In genomic region chr16:88700322-88700635, GRCh38 we compare ENCODE assay signal across 12 cellular contexts. TPM values are rescaled to one million over a fixed set of nuclear protein-coding genes. Genes with fewer than 3 reads are reported as not detected.
A peak's percentile ranks its signal among the peaks of the same experiment; 100 is the strongest.
DNase-seq lines count a peak whose midpoint lies in the region; ATAC-seq, FAIRE-seq and TF ChIP-seq lines count a peak whose summit lies in the region.
"Had no signal": no experiment of that assay in that cellular context is flagged by ENCODE, and none has a peak within 500 bp of the region (broad histone marks: within the 10 kb centered on the region; RNA-seq: fewer than 3 reads in every experiment).

No MANE protein-coding gene starts in this region.

- H3K4me2 ChIP-seq in BLaER1 treated with 17β-estradiol and CSF1 and Interleukin-3, amounts not matched to agents 10 nM and 100 nM = peak overlapping the region; percentile 96 to 100 (median 99)
- no peak overlapping the region for H3K4me2 ChIP-seq in mesenchymal stem cell (ENCODE audit: low read length, poor library complexity, severe bottlenecking)

- WGBS in mesenchymal stem cell = 89% methylated on average over 14 of the region's 14 CpGs

- H2BK12ac ChIP-seq in mesenchymal stem cell (ENCODE audit: low read length in 2 of 2) = peak overlapping the region; percentile 44 to 99

- no peak overlapping the region for H2AFZ ChIP-seq in mesenchymal stem cell (ENCODE audit: low read depth, low read length)

- no peak for FAIRE-seq in H54 (lab: Jason Lieb, UNC)
- FAIRE-seq: keratinocyte had no signal

- peaks cover 28% of the 10 kb centered on the region for H3K79me1 ChIP-seq in mesenchymal stem cell (replicated peaks; ENCODE audit: low read length, poor library complexity, severe bottlenecking)

- no peak overlapping the region for H3K14ac ChIP-seq in mesenchymal stem cell (ENCODE audit: low read length in 2 of 2)

- peaks cover 30% of the 10 kb centered on the region for H3K36me3 Mint-ChIP-seq in activated naive CD8-positive, alpha-beta T cell treated with anti-CD3 and anti-CD28 coated beads, Interleukin-2, amount 10 ng/mL, durations not matched to agents 7 days and 5 days
- H3K36me3 Mint-ChIP-seq in chondrocyte (ENCODE audit: low read depth) = peaks cover 6% of the 10 kb centered on the region

- H3K4me1 Mint-ChIP-seq in activated naive CD8-positive, alpha-beta T cell treated with anti-CD3 and anti-CD28 coated beads, Interleukin-2, amount 10 ng/mL, durations not matched to agents 7 days and 5 days = peaks cover 28% of the 10 kb centered on the region
- peaks cover 26% of the 10 kb centered on the region for H3K4me1 Mint-ChIP-seq in chondrocyte (ENCODE audit: low read depth)

- H3K36me3 ChIP-seq in BLaER1 treated with 17β-estradiol and CSF1 and Interleukin-3, amounts not matched to agents 10 nM and 100 nM = peaks cover 6 to 65% (median 46%) of the 10 kb centered on the region in 11 experiments; a peak in 21 of 22 replicates
- peaks cover 24 to 67% of the 10 kb centered on the region in 2 experiments for H3K36me3 ChIP-seq in mesenchymal stem cell (ENCODE audit: control insufficient read depth in 1 of 2, insufficient read depth in 2 of 2, low read depth in 1 of 2, low read length in 2 of 2)

- H3K4me3 Mint-ChIP-seq in activated naive CD8-positive, alpha-beta T cell treated with anti-CD3 and anti-CD28 coated beads, Interleukin-2, amount 10 ng/mL, durations not matched to agents 7 days and 5 days = peak overlapping the region; percentile 96
- no peak overlapping the region for H3K4me3 Mint-ChIP-seq in chondrocyte (ENCODE audit: unreplicated experiment)

- peak overlapping the region; percentile 31 to 99 (median 94); a peak in 19 of 20 replicates for H3K4me3 ChIP-seq in BLaER1 treated with 17β-estradiol and CSF1 and Interleukin-3, amounts not matched to agents 10 nM and 100 nM
- no peak overlapping the region for H3K4me3 ChIP-seq in mesenchymal stem cell (ENCODE audit: insufficient read depth in 1 of 2, low read depth in 1 of 2, low read length in 2 of 2)
- H3K4me3 ChIP-seq: ovary had no signal

- peaks cover 80 to 98% (median 87%) of the 10 kb centered on the region in 10 experiments for H3K4me1 ChIP-seq in BLaER1 treated with 17β-estradiol and CSF1 and Interleukin-3, amounts not matched to agents 10 nM and 100 nM
- H3K4me1 ChIP-seq in mesenchymal stem cell (ENCODE audit: control insufficient read depth, insufficient read depth, low read depth, low read length) = peaks cover 30% of the 10 kb centered on the region

- peak overlapping the region in 10 of 11 experiments; percentile 85 to 97 (median 94); a peak in 20 of 22 replicates for H3K27ac ChIP-seq in BLaER1 treated with 17β-estradiol and CSF1 and Interleukin-3, amounts not matched to agents 10 nM and 100 nM
- no peak overlapping the region for H3K27ac ChIP-seq in mesenchymal stem cell (ENCODE audit: low read length, poor library complexity, severe bottlenecking)
- H3K27ac ChIP-seq: ovary had no signal

- peak overlapping the region; percentile 62 to 83 for H3K4ac ChIP-seq in mesenchymal stem cell (ENCODE audit: low read depth in 1 of 2, low read length in 2 of 2)

- no peaks in the 10 kb centered on the region for H3K27me3 Mint-ChIP-seq in activated naive CD8-positive, alpha-beta T cell treated with anti-CD3 and anti-CD28 coated beads, Interleukin-2, amount 10 ng/mL, durations not matched to agents 7 days and 5 days
- H3K27me3 Mint-ChIP-seq in chondrocyte (ENCODE audit: low read depth) = no peaks in the 10 kb centered on the region

- no peak overlapping the region for H3K23ac ChIP-seq in mesenchymal stem cell (ENCODE audit: low read length in 2 of 2)

- peak overlapping the region in 10 of 11 experiments; percentile 59 to 92 (median 86); a peak in 20 of 22 replicates for H3K9ac ChIP-seq in BLaER1 treated with 17β-estradiol and CSF1 and Interleukin-3, amounts not matched to agents 10 nM and 100 nM
- H3K9ac ChIP-seq in mesenchymal stem cell (ENCODE audit: low read length) = no peak overlapping the region

- H2AK5ac ChIP-seq in mesenchymal stem cell (ENCODE audit: low read length, severe bottlenecking) = no peak overlapping the region

- no peaks in the 10 kb centered on the region for H3K9me3 ChIP-seq in BLaER1 treated with 17β-estradiol and CSF1 and Interleukin-3, amounts not matched to agents 10 nM and 100 nM (replicated peaks in 1 of 11)
- H3K9me3 ChIP-seq in mesenchymal stem cell (ENCODE audit: control insufficient read depth, low read length) = no peaks in the 10 kb centered on the region
- H3K9me3 ChIP-seq: Caco-2, ovary had no signal

- H3K9me3 Mint-ChIP-seq in activated naive CD8-positive, alpha-beta T cell treated with anti-CD3 and anti-CD28 coated beads, Interleukin-2, amount 10 ng/mL, durations not matched to agents 7 days and 5 days = no peaks in the 10 kb centered on the region
- H3K9me3 Mint-ChIP-seq in chondrocyte (ENCODE audit: low read depth) = no peaks in the 10 kb centered on the region

- peak overlapping the region; percentile 83 for H4K91ac ChIP-seq in mesenchymal stem cell (ENCODE audit: low read length)

- H3K27me3 ChIP-seq in BLaER1 treated with 17β-estradiol and CSF1 and Interleukin-3, amounts not matched to agents 10 nM and 100 nM = peaks cover 0 to 17% (median 11%) of the 10 kb centered on the region in 11 experiments; a peak in 12 of 22 replicates
- no peaks in the 10 kb centered on the region for H3K27me3 ChIP-seq in mesenchymal stem cell (ENCODE audit: control insufficient read depth in 1 of 2, insufficient read depth in 1 of 2, low read length in 2 of 2)
- H3K27me3 ChIP-seq: ovary had no signal

- peak overlapping the region; percentile 69 for H2BK120ac ChIP-seq in mesenchymal stem cell (ENCODE audit: low read depth, low read length)

- DNase-seq in H54 (ENCODE audit: insufficient read length, low spot score) (no peak), mesenchymal stem cell (no peak), chondrocyte (ENCODE audit: low spot score) (no peak)
- no peak for DNase-seq in activated naive CD8-positive, alpha-beta T cell treated with anti-CD3 and anti-CD28 coated beads, Interleukin-2, amount 10 ng/mL, durations not matched to agents 7 days and 5 days
- DNase-seq: Caco-2, NCI-H524 treated with DMSO at 0.1 percent for 48 hours had no signal

- peak overlapping the region; percentile 38 for H4K8ac ChIP-seq in mesenchymal stem cell (ENCODE audit: low read length)

- peaks cover 6 to 44% (median 28%) of the 10 kb centered on the region in 11 experiments; a peak in 14 of 22 replicates for H4K20me1 ChIP-seq in BLaER1 treated with 17β-estradiol and CSF1 and Interleukin-3, amounts not matched to agents 10 nM and 100 nM

- peak overlapping the region; percentile 98 for H3K27ac Mint-ChIP-seq in activated naive CD8-positive, alpha-beta T cell treated with anti-CD3 and anti-CD28 coated beads, Interleukin-2, amount 10 ng/mL, durations not matched to agents 7 days and 5 days
- no peak overlapping the region for H3K27ac Mint-ChIP-seq in chondrocyte (ENCODE audit: unreplicated experiment)

- TF ChIP-seq POLR2A in H54 (IDR thresholded peaks at IDR 0.05; ENCODE audit: low read depth, low read length) = 0 out of 2 replicates have a peak, but pooled peaks have one; percentile 3

- ATAC-seq in activated naive CD8-positive, alpha-beta T cell treated with anti-CD3 and anti-CD28 coated beads, Interleukin-2, amount 10 ng/mL, durations not matched to agents 7 days and 5 days (ENCODE audit: low read depth) = no peak
- ATAC-seq in GM18868 (IDR thresholded peaks at IDR 0.05; ENCODE audit: unreplicated experiment) (no peak), GM19463 (IDR thresholded peaks at IDR 0.05; ENCODE audit: unreplicated experiment) (no peak), GM21825 (IDR thresholded peaks at IDR 0.05; ENCODE audit: unreplicated experiment) (no peak)

- peak overlapping the region; percentile 82 for H2BK15ac ChIP-seq in mesenchymal stem cell (ENCODE audit: low read depth, poor library complexity, severe bottlenecking)

- no peak overlapping the region for H2BK5ac ChIP-seq in mesenchymal stem cell (ENCODE audit: low read depth, low read length, poor library complexity, severe bottlenecking)

- peak overlapping the region in 1 of 2 experiments; percentile 50 for H3K18ac ChIP-seq in mesenchymal stem cell (ENCODE audit: low read depth in 1 of 2, low read length in 2 of 2)

- TF ChIP-seq CTCF in chondrocyte (IDR thresholded peaks at IDR 0.05) = no peak

- POLR2A ChIA-PET in activated naive CD8-positive, alpha-beta T cell treated with anti-CD3 and anti-CD28 coated beads, Interleukin-2, amount 10 ng/mL, durations not matched to agents 7 days and 5 days (lab: Charles Lee) = interaction anchor here (0.7 to 6.7 kb wide), 11 partner anchors 8 to 247 kb away, joined by 3 to 66 read pairs (median 22); partner anchors contain the start of genes APRT, IL17C, MVD and SNAI3

RNA-seq across cellular contexts. Expression of gene RNF166, which starts 5.9 kb away (rescaled TPM):
- total RNA-seq in activated naive CD8-positive, alpha-beta T cell treated with anti-CD3 and anti-CD28 coated beads, Interleukin-2, amount 10 ng/mL, durations not matched to agents 7 days and 5 days = 100 to 1,000 TPM; 227 to 229 TPM
- 12.6 TPM for polyA plus RNA-seq in mesenchymal stem cell (2013, experiment 1 of 2)
- polyA plus RNA-seq in mesenchymal stem cell (2013, experiment 2 of 2) = 10.8 TPM
- 12.8 to 15.5 TPM (median 14.3 TPM) in 3 replicates for total RNA-seq in chondrocyte

RNA-seq across cellular contexts. Expression of gene CTU2, which starts 6.0 kb away (rescaled TPM):
- total RNA-seq in activated naive CD8-positive, alpha-beta T cell treated with anti-CD3 and anti-CD28 coated beads, Interleukin-2, amount 10 ng/mL, durations not matched to agents 7 days and 5 days = 10 to 100 TPM; 22.8 to 25.7 TPM
- polyA plus RNA-seq in mesenchymal stem cell (2013, experiment 1 of 2) = 34.1 TPM
- polyA plus RNA-seq in mesenchymal stem cell (2013, experiment 2 of 2) = 31.6 TPM
- total RNA-seq in chondrocyte = 20.7 to 37.1 TPM (median 24.1 TPM) in 3 replicates

RNA-seq across cellular contexts. Expression of gene SNAI3, which starts 14.0 kb away (rescaled TPM):
- 10 to 100 TPM; 14.4 to 15.0 TPM for total RNA-seq in activated naive CD8-positive, alpha-beta T cell treated with anti-CD3 and anti-CD28 coated beads, Interleukin-2, amount 10 ng/mL, durations not matched to agents 7 days and 5 days
- polyA plus RNA-seq in mesenchymal stem cell (2013, experiment 1 of 2) = 0.06 TPM
- 0.10 TPM for polyA plus RNA-seq in mesenchymal stem cell (2013, experiment 2 of 2)
- not detected in 3 replicates for total RNA-seq in chondrocyte
- polyA plus RNA-seq: keratinocyte had no signal

RNA-seq across cellular contexts. Expression of gene MVD, which starts 37.4 kb away (rescaled TPM):
- 10 to 100 TPM; 80.7 to 84.2 TPM for total RNA-seq in activated naive CD8-positive, alpha-beta T cell treated with anti-CD3 and anti-CD28 coated beads, Interleukin-2, amount 10 ng/mL, durations not matched to agents 7 days and 5 days
- 120 TPM for polyA plus RNA-seq in mesenchymal stem cell (2013, experiment 1 of 2)
- 109 TPM for polyA plus RNA-seq in mesenchymal stem cell (2013, experiment 2 of 2)
- 38.3 to 40.0 TPM (median 38.8 TPM) in 3 replicates for total RNA-seq in chondrocyte

RNA-seq across cellular contexts. Expression of gene CYBA, which starts 49.4 kb away (rescaled TPM):
- 100 to 1,000 TPM; 505 to 513 TPM for total RNA-seq in activated naive CD8-positive, alpha-beta T cell treated with anti-CD3 and anti-CD28 coated beads, Interleukin-2, amount 10 ng/mL, durations not matched to agents 7 days and 5 days
- 319 TPM for polyA plus RNA-seq in mesenchymal stem cell (2013, experiment 1 of 2)
- 325 TPM for polyA plus RNA-seq in mesenchymal stem cell (2013, experiment 2 of 2)
- total RNA-seq in chondrocyte = 13.4 to 55.1 TPM (median 51.7 TPM) in 3 replicates

Comparison
In these comparisons a context has a peak if more than half of its experiments do, and no peak if none do; other contexts are left out.
1. H3K4me3 ChIP-seq: peak in BLaER1 treated with 17β-estradiol and CSF1 and Interleukin-3, amounts not matched to agents 10 nM and 100 nM (10 of 10); none in mesenchymal stem cell (0 of 2).
2. RNA of gene RNF166, which starts 5.9 kb away (total RNA-seq): 227 to 229 TPM in activated naive CD8-positive, alpha-beta T cell treated with anti-CD3 and anti-CD28 coated beads, Interleukin-2, amount 10 ng/mL, durations not matched to agents 7 days and 5 days; 12.8 to 15.5 TPM in chondrocyte; every median in the first group is over 10 times any median in the second.
3. RNA of gene SNAI3, which starts 14.0 kb away (total RNA-seq): 14.4 to 15.0 TPM in activated naive CD8-positive, alpha-beta T cell treated with anti-CD3 and anti-CD28 coated beads, Interleukin-2, amount 10 ng/mL, durations not matched to agents 7 days and 5 days; not detected in chondrocyte; every median in the first group is over 10 times any median in the second.